28 cellular contexts compared by ENCODE assay signal in the genomic region with DNA sequence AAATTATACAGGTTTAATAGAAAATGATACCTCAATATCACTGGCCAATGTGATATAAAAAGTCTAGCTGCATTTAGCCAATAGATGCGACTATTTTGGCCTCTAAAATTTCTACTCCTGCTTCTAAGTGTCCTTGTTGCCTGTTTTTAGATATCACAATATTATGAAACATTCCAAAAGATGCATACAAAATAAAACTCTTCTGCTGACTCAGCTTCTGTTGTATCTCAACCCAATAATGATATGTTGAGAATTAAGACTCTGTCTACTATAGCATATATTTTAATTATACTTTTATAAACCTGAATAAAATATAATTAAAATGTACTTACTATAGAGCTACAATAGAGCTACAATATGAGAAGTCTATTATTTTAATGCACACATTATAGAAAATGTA.
"Had no signal": no experiment of that assay in that cellular context is flagged by ENCODE, and none has a peak within 500 bp of the region (broad histone marks: within the 10 kb centered on the region; RNA-seq: fewer than 3 reads in every experiment).

No MANE protein-coding gene starts in this region.

- FAIRE-seq: colon, endometrium, endothelial cell of umbilical vein, frontal cortex had no signal

- H3K9me3 ChIP-seq: colonic mucosa, esophagus muscularis mucosa, esophagus squamous epithelium, gastrocnemius medialis, gastroesophageal sphincter had no signal

- H3K4me1 ChIP-seq: colonic mucosa, esophagus muscularis mucosa, esophagus squamous epithelium, foreskin keratinocyte, gastrocnemius medialis, gastroesophageal sphincter, heart left ventricle, heart right ventricle had no signal

- H3K4me3 ChIP-seq: colonic mucosa, coronary artery, dorsolateral prefrontal cortex, esophagus muscularis mucosa, esophagus squamous epithelium, gastrocnemius medialis, gastroesophageal sphincter, heart left ventricle, heart right ventricle, hepatocyte had no signal

- H3K36me3 ChIP-seq: colonic mucosa, esophagus muscularis mucosa, esophagus squamous epithelium, gastrocnemius medialis, gastroesophageal sphincter, heart left ventricle, heart right ventricle had no signal

- ATAC-seq: effector memory CD8-positive, alpha-beta T cell; esophagus mucosa; foreskin keratinocyte; gastrocnemius medialis; gastroesophageal sphincter; heart left ventricle; heart right ventricle had no signal

- H2AFZ ChIP-seq: hepatocyte had no signal

- H3K27ac ChIP-seq: colonic mucosa, coronary artery, dorsolateral prefrontal cortex, epithelial cell of prostate, esophagus muscularis mucosa, esophagus squamous epithelium, foreskin keratinocyte, gastrocnemius medialis, gastroesophageal sphincter, heart left ventricle, heart right ventricle, hepatocyte had no signal

- DNase-seq: colonic mucosa; cortex of kidney; dermis blood vessel endothelial cell; dorsolateral prefrontal cortex; effector CD4-positive, alpha-beta T cell; effector CD8-positive, alpha-beta T cell; effector memory CD4-positive, alpha-beta T cell; effector memory CD8-positive, alpha-beta T cell; endodermal cell; erythroblast; esophagus squamous epithelium; foreskin fibroblast; foreskin keratinocyte; foreskin melanocyte; gastrocnemius medialis; glutamatergic neuron; heart left ventricle; heart right ventricle had no signal

- H3K4me2 ChIP-seq: hepatocyte had no signal

- H3K79me2 ChIP-seq: hepatocyte had no signal

- H3K27me3 ChIP-seq: colonic mucosa, dorsolateral prefrontal cortex, esophagus muscularis mucosa, esophagus squamous epithelium, foreskin keratinocyte, gastrocnemius medialis, gastroesophageal sphincter, heart left ventricle, heart right ventricle, hepatocyte had no signal
